In the genomic region with DNA sequence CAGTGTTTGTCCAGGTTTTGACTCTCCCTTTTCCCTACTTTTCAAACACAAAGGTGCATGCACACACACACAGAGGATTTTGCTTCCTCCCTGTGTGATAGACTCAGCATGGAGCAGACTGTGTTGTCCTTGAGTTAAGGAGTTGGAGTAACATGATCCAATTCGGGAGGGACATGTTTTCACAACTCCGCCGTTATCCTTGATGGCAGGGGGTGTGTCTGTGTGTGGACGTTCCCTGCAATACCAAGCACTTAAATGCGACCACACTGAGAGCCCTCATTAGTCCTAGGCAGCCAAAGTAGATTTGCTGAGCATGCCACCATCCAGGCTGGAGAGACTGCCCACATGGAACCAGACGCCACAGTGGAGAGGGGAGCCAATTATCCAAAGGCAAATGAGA, we compare ENCODE assay signal across 25 cellular contexts.
DNase-seq lines count a peak whose midpoint lies in the region; ATAC-seq and TF ChIP-seq lines count a peak whose summit lies in the region.
"Had no signal": no experiment of that assay in that cellular context is flagged by ENCODE, and none has a peak within 500 bp of the region (broad histone marks: within the 10 kb centered on the region; RNA-seq: fewer than 3 reads in every experiment).

No MANE protein-coding gene starts in this region.

- no peak overlapping the region for H3K9ac ChIP-seq in GM23248

- H3K27me3 ChIP-seq in cardiac muscle cell (no peaks in the 10 kb centered on the region), GM23248 (replicated peaks; ENCODE audit: insufficient read depth) (no peaks in the 10 kb centered on the region), brain microvascular endothelial cell (replicated peaks) (no peaks in the 10 kb centered on the region)
- H3K27me3 ChIP-seq: BE2C, right lobe of liver had no signal

- no peaks in the 10 kb centered on the region for H3K9me2 ChIP-seq in GM23248 (ENCODE audit: insufficient read depth)

- no peak for TF ChIP-seq CTCF in cardiac muscle cell (IDR thresholded peaks at IDR 0.05; ENCODE audit: low read depth, low read length)
- no peak for TF ChIP-seq CTCF in brain microvascular endothelial cell (IDR thresholded peaks at IDR 0.05; ENCODE audit: low read depth, low read length, missing control alignments)

- no peak overlapping the region for H3K4me3 ChIP-seq in cardiac muscle cell
- H3K4me3 ChIP-seq in GM23248, result no peak overlapping the region
- H3K4me3 ChIP-seq in brain microvascular endothelial cell (ENCODE audit: low read depth, low read length), result no peak overlapping the region
- H3K4me3 ChIP-seq: lower lobe of right lung, right lobe of liver, SJCRH30 had no signal

- no peaks in the 10 kb centered on the region for H3K9me3 ChIP-seq in cardiac muscle cell (ENCODE audit: low read depth)
- no peaks in the 10 kb centered on the region for H3K9me3 ChIP-seq in GM23248 (ENCODE audit: low read depth)
- H3K9me3 ChIP-seq: BE2C, lower lobe of right lung, right lobe of liver, SJCRH30 had no signal

- H3F3A ChIP-seq in GM23248 (ENCODE audit: insufficient read depth), result no peaks in the 10 kb centered on the region

- intact Hi-C loops in left cardiac atrium (cut with DNase I), result no loop called here

- no peaks in the 10 kb centered on the region for H4K20me1 ChIP-seq in GM23248 (ENCODE audit: insufficient read depth)

- peak overlapping the region; percentile 27 for H3K27ac ChIP-seq in cardiac muscle cell
- no peak overlapping the region for H3K27ac ChIP-seq in GM23248
- no peak overlapping the region for H3K27ac ChIP-seq in brain microvascular endothelial cell
- H3K27ac ChIP-seq: epithelial cell of prostate, lower lobe of right lung, right lobe of liver, SJCRH30 had no signal

- H3K79me2 ChIP-seq in GM23248 (ENCODE audit: insufficient read depth), result no peaks in the 10 kb centered on the region

- 57% methylated on average over 6 of the region's 6 CpGs for WGBS in GM23248 (ENCODE audit: low coverage in 1 of 2, low lambda C conversion rate in 2 of 2, missing lambda C conversion rate in 2 of 2), 2 experiments

- no peak overlapping the region for H3K4me2 ChIP-seq in GM23248 (ENCODE audit: unreplicated experiment)

- ATAC-seq in left cardiac atrium, result no peak
- ATAC-seq: activated T-cell treated with anti-CD3 and anti-CD28 coated beads, Interleukin-2, amount 50 U/mL, for 72 hours; lower lobe of right lung; right lobe of liver had no signal

- DNase-seq in cardiac muscle cell (ENCODE audit: low read depth in 1 of 2, low spot score in 1 of 2) (peak in 1 of 2 donors; percentile 49), left cardiac atrium (no peak), NCI-H510A treated with DMSO at 0.1 percent for 48 hours (lab: John Stamatoyannopoulos, UW) (peak; percentile 25), islet precursor cell (peak; percentile 71), CD1c-positive myeloid dendritic cell (ENCODE audit: extremely low spot score) (no peak), GM23248 (no peak), brain microvascular endothelial cell (no peak)
- DNase-seq in stimulated activated CD4-positive, alpha-beta T cell treated with anti-CD3 and anti-CD28 coated beads, Interleukin-12 subunit alpha, Interleukin-12 subunit beta, amount 100 ng/mL, for 4 hours, result no peak
- DNase-seq: activated naive CD4-positive, alpha-beta T cell treated with Interleukin-2 at 50 U/mL for 16 hours; activated T-cell treated with anti-CD3 and anti-CD28 coated beads, Interleukin-2, amount 50 U/mL, for 72 hours; BE2C; DMS79; effector CD4-positive, alpha-beta T cell; GF-D8; glutamatergic neuron; Kasumi-1; kidney; lower lobe of right lung; NCI-H1694; NCI-H526; right lobe of liver; SJCRH30; stimulated activated CD4-positive, alpha-beta T cell treated with anti-CD3 and anti-CD28 coated beads, Interleukin-4, amount 100 ng/mL, for 1 hour; substantia nigra had no signal

- in situ Hi-C loops in GM23248 (cut with MboI) (no loop called here), brain microvascular endothelial cell (cut with HindIII; ENCODE audit: low pct_ligation_motif_present, low sequenced_read_pairs) (no loop called here)

- peaks cover 32% of the 10 kb centered on the region for H3K4me1 ChIP-seq in cardiac muscle cell (ENCODE audit: low read depth)
- peaks cover 10% of the 10 kb centered on the region for H3K4me1 ChIP-seq in GM23248 (ENCODE audit: insufficient read depth)
- H3K4me1 ChIP-seq: BE2C, lower lobe of right lung, right lobe of liver, SJCRH30 had no signal

- H2AFZ ChIP-seq in GM23248, result no peak overlapping the region

- no peaks in the 10 kb centered on the region for H3K36me3 ChIP-seq in cardiac muscle cell
- H3K36me3 ChIP-seq in GM23248 (ENCODE audit: low read depth), result no peaks in the 10 kb centered on the region
- no peaks in the 10 kb centered on the region for H3K36me3 ChIP-seq in brain microvascular endothelial cell (replicated peaks)
- H3K36me3 ChIP-seq: BE2C, lower lobe of right lung, right lobe of liver, SJCRH30 had no signal

Comparison
In these comparisons a context has a peak if more than half of its experiments do, and no peak if none do; other contexts are left out.
1. DNase-seq: peak in NCI-H510A treated with DMSO at 0.1 percent for 48 hours (single experiment) and islet precursor cell (single experiment); none in left cardiac atrium (single experiment), CD1c-positive myeloid dendritic cell (single experiment), GM23248 (single experiment), brain microvascular endothelial cell (single experiment) and stimulated activated CD4-positive, alpha-beta T cell treated with anti-CD3 and anti-CD28 coated beads, Interleukin-12 subunit alpha, Interleukin-12 subunit beta, amount 100 ng/mL, for 4 hours (single experiment).